16 cellular contexts compared by ENCODE assay signal in genomic region chr5:141777711-141778110, GRCh38.
"Had no signal": no experiment of that assay in that cellular context is flagged by ENCODE, and none has a peak within 500 bp of the region (broad histone marks: within the 10 kb centered on the region; RNA-seq: fewer than 3 reads in every experiment).

No MANE protein-coding gene starts in this region.

- H3K4me3 Mint-ChIP-seq: endodermal cell; immature natural killer cell; naive thymus-derived CD4-positive, alpha-beta T cell; type B pancreatic cell had no signal

- DNase-seq: dermis blood vessel endothelial cell; effector CD4-positive, alpha-beta T cell; endodermal cell; erythroblast; immature natural killer cell; left ventricle myocardium inferior; naive thymus-derived CD4-positive, alpha-beta T cell; right cardiac atrium; stimulated activated CD4-positive, alpha-beta T cell treated with anti-CD3 and anti-CD28 coated beads, Interleukin-2, amount 100 ng/mL, for 48 hours; stimulated activated naive CD4-positive, alpha-beta T cell treated with Interleukin-2 at 50 U/mL for 16 hours; thyroid gland had no signal

- ATAC-seq: naive thymus-derived CD4-positive, alpha-beta T cell had no signal

- H3K36me3 ChIP-seq: left ventricle myocardium inferior, neutrophil, thyroid gland had no signal

- H3K4me3 ChIP-seq: left ventricle myocardium inferior, lung, smooth muscle cell, thyroid gland had no signal

- H3K4me1 ChIP-seq: foreskin keratinocyte, thyroid gland had no signal

- H3K4me1 Mint-ChIP-seq: immature natural killer cell had no signal

- H3K27me3 ChIP-seq: thyroid gland had no signal

- H3K27ac Mint-ChIP-seq: endodermal cell; immature natural killer cell; naive thymus-derived CD4-positive, alpha-beta T cell; type B pancreatic cell had no signal

- H3K9me3 ChIP-seq: left ventricle myocardium inferior, neutrophil, thyroid gland had no signal

- H3K36me3 Mint-ChIP-seq: immature natural killer cell; naive thymus-derived CD4-positive, alpha-beta T cell; type B pancreatic cell had no signal

- H3K27ac ChIP-seq: foreskin keratinocyte, left ventricle myocardium inferior, neutrophil, thyroid gland had no signal

- H3K9me3 Mint-ChIP-seq: endodermal cell; immature natural killer cell; naive thymus-derived CD4-positive, alpha-beta T cell; type B pancreatic cell had no signal

- H3K4me2 ChIP-seq: smooth muscle cell had no signal
